ENCODE assay signal across 8 cellular contexts in genomic region chr4:114599231-114600065, GRCh38. TPM values are rescaled to one million over a fixed set of nuclear protein-coding genes. Genes with fewer than 3 reads are reported as not detected.
DNase-seq lines count a peak whose midpoint lies in the region; ATAC-seq lines count a peak whose summit lies in the region.

No MANE protein-coding gene starts in this region.

- peak overlapping the region; percentile 11 for H3K4me3 Mint-ChIP-seq in T-helper 2 cell treated with Interferon-gamma antibody and Interleukin-4, amounts not matched to agents 5 μg/mL and 100 μg/mL, for 36 hours

- H3K36me3 ChIP-seq in esophagus (ENCODE audit: control insufficient read depth in 2 of 2, insufficient read depth in 2 of 2, low read length in 1 of 2): no peaks in the 10 kb centered on the region

- peak overlapping the region; percentile 49 to 59 for H3K4me3 ChIP-seq in esophagus (ENCODE audit: low read depth in 1 of 2, low read length in 2 of 2)

- no peaks in the 10 kb centered on the region for H3K27me3 ChIP-seq in esophagus (ENCODE audit: control insufficient read depth in 1 of 2, insufficient read depth in 2 of 2, low read length in 2 of 2)

- no peak overlapping the region for H3K27ac ChIP-seq in esophagus (ENCODE audit: low read depth in 2 of 2, low read length in 1 of 2)

- H3K36me3 Mint-ChIP-seq in T-helper 2 cell treated with Interferon-gamma antibody and Interleukin-4, amounts not matched to agents 5 μg/mL and 100 μg/mL, for 36 hours (ENCODE audit: low read depth): no peaks in the 10 kb centered on the region

- H3K9me3 Mint-ChIP-seq in T-helper 2 cell treated with Interferon-gamma antibody and Interleukin-4, amounts not matched to agents 5 μg/mL and 100 μg/mL, for 36 hours: no peaks in the 10 kb centered on the region

- peaks cover 2 to 4% of the 10 kb centered on the region in 2 donors for H3K4me1 ChIP-seq in esophagus (ENCODE audit: control insufficient read depth in 2 of 2, insufficient read depth in 2 of 2, low read length in 1 of 2)

- no peak overlapping the region for H3K27ac Mint-ChIP-seq in T-helper 2 cell treated with Interferon-gamma antibody and Interleukin-4, amounts not matched to agents 5 μg/mL and 100 μg/mL, for 36 hours

- DNase-seq in T-helper 2 cell treated with Interferon-gamma antibody and Interleukin-4, amounts not matched to agents 5 μg/mL and 100 μg/mL, for 36 hours (ENCODE audit: low spot score): no peak
- no peak for DNase-seq in T-helper 2 cell
- peak; percentile 27 for DNase-seq in RPMI8226
- DNase-seq in nucleus accumbens (lab: John Stamatoyannopoulos, UW): peak in 30 of 56 donors; percentile 3 to 64 (median 40)
- DNase-seq in GF-D8 (lab: John Stamatoyannopoulos, UW): no peak
- DNase-seq in activated effector memory CD4-positive, alpha-beta T cell treated with anti-CD3 and anti-CD28 coated beads, Interleukin-2, amount 50 U/mL, for 16 hours: no peak

- WGBS in esophagus, 2 donors: 2% methylated on average over 50 of the region's 50 CpGs

- peaks cover 39% of the 10 kb centered on the region for H3K27me3 Mint-ChIP-seq in T-helper 2 cell treated with Interferon-gamma antibody and Interleukin-4, amounts not matched to agents 5 μg/mL and 100 μg/mL, for 36 hours (ENCODE audit: low read depth)

- no peak for ATAC-seq in HG03521 (IDR thresholded peaks at IDR 0.05; ENCODE audit: unreplicated experiment)

- H3K9me3 ChIP-seq in esophagus (ENCODE audit: control insufficient read depth in 2 of 2, insufficient read depth in 1 of 2, low read depth in 1 of 2, low read length in 1 of 2): peaks cover 0 to 2% of the 10 kb centered on the region in 2 donors

- H3K4me1 Mint-ChIP-seq in T-helper 2 cell treated with Interferon-gamma antibody and Interleukin-4, amounts not matched to agents 5 μg/mL and 100 μg/mL, for 36 hours (ENCODE audit: low read depth): no peaks in the 10 kb centered on the region

RNA-seq across cellular contexts. Expression of gene UGT8, which starts 0.8 kb away (rescaled TPM):
- polyA plus RNA-seq in esophagus: 1 to 10 TPM in 1 of 2 donors, under 1 TPM in 1; 0.61 to 1.3 TPM

Comparison
In these comparisons a context has a peak if more than half of its experiments do, and no peak if none do; other contexts are left out.
1. DNase-seq: peak in RPMI8226 (single experiment) and nucleus accumbens (30 of 56); none in T-helper 2 cell treated with Interferon-gamma antibody and Interleukin-4, amounts not matched to agents 5 μg/mL and 100 μg/mL, for 36 hours (single experiment), T-helper 2 cell (0 of 5), GF-D8 (single experiment) and activated effector memory CD4-positive, alpha-beta T cell treated with anti-CD3 and anti-CD28 coated beads, Interleukin-2, amount 50 U/mL, for 16 hours (single experiment).